ENCODE assay signal across 1 cellular context in genomic region chr11:128289048-128289447, GRCh38.
A peak's percentile ranks its signal among the peaks of the same experiment; 100 is the strongest.
TF ChIP-seq lines count a peak whose summit lies in the region.

No MANE protein-coding gene starts in this region.

TF ChIP-seq in GM12878, 131 proteins besides CTCF, POLR2A, EP300 and RAD21 (continued from another document):
- TF ChIP-seq ZNF207 (IDR thresholded peaks at IDR 0.05; ENCODE audit: borderline replicate concordance) (no peak), YY1 (IDR thresholded peaks at IDR 0.05; ENCODE audit: low read depth, low read length) (no peak), ZNF24 (IDR thresholded peaks at IDR 0.05) (peak; percentile 91), CHD2 (IDR thresholded peaks at IDR 0.05; ENCODE audit: borderline replicate concordance, low read depth, low read length) (no peak), POLR2AphosphoS2 (IDR thresholded peaks at IDR 0.05; ENCODE audit: low read depth, low read length) (no peak), KLF5 (IDR thresholded peaks at IDR 0.05; ENCODE audit: partially characterized antibody) (no peak), ZZZ3 (IDR thresholded peaks at IDR 0.05; ENCODE audit: control insufficient read depth, insufficient read length, low read depth) (no peak), POU2F2 (IDR thresholded peaks at IDR 0.05; ENCODE audit: borderline replicate concordance, low read depth, low read length) (peak; percentile 67; the same call in 2 of the 3 replicates), BHLHE40 (IDR thresholded peaks at IDR 0.05; ENCODE audit: borderline replicate concordance in 1 of 2, low read depth in 2 of 2, low read length in 1 of 2) (peak; percentile 75 to 84), NR2C2 (IDR thresholded peaks at IDR 0.05; ENCODE audit: borderline replicate concordance, control insufficient read depth, insufficient read length, low read depth) (no peak), JUND (IDR thresholded peaks at IDR 0.05; ENCODE audit: low read depth, low read length) (no peak; the same call in 1 of the 2 replicates), BRCA1 (IDR thresholded peaks at IDR 0.05; ENCODE audit: low read depth, low read length) (no peak), SMAD5 (IDR thresholded peaks at IDR 0.05; ENCODE audit: low read depth) (no peak), STAT3 (IDR thresholded peaks at IDR 0.05; ENCODE audit: low read depth, low read length) (no peak), IKZF1 (conservative IDR thresholded peaks at IDR 0.05) (peak; percentile 91), SREBF1 (IDR thresholded peaks at IDR 0.05; ENCODE audit: low read length) (no peak), RBBP5 (conservative IDR thresholded peaks at IDR 0.05) (no peak), SIN3A (IDR thresholded peaks at IDR 0.05; ENCODE audit: low read depth, low read length) (no peak), KDM1A (IDR thresholded peaks at IDR 0.05; ENCODE audit: borderline replicate concordance) (no peak), MEF2A (IDR thresholded peaks at IDR 0.05; ENCODE audit: insufficient read depth, low read depth, low read length) (0 out of 2 replicates have a peak, but pooled peaks have one; percentile 42), NR2C1 (IDR thresholded peaks at IDR 0.05) (no peak), TCF3 (IDR thresholded peaks at IDR 0.05; ENCODE audit: borderline replicate concordance, insufficient read depth, low read depth, low read length) (0 out of 2 replicates have a peak, but pooled peaks have one; percentile 66), ZNF687 (IDR thresholded peaks at IDR 0.05) (no peak), SP1 (IDR thresholded peaks at IDR 0.05; ENCODE audit: low read depth, low read length) (no peak), USF1 (IDR thresholded peaks at IDR 0.05; ENCODE audit: borderline replicate concordance, extremely low read length, insufficient read depth, low read depth, low read length) (no peak), PRDM15 (CRISPR knock-in tag; IDR thresholded peaks at IDR 0.05) (no peak), KAT2A (conservative IDR thresholded peaks at IDR 0.05; ENCODE audit: control insufficient read depth, low read depth, low read length) (no peak), PML (IDR thresholded peaks at IDR 0.05; ENCODE audit: low read length) (0 out of 2 replicates have a peak, but pooled peaks have one; percentile 33), FOXK2 (IDR thresholded peaks at IDR 0.05) (no peak), CHD4 (IDR thresholded peaks at IDR 0.05) (no peak), EED (IDR thresholded peaks at IDR 0.05; ENCODE audit: low read depth) (peak; percentile 97), BACH1 (IDR thresholded peaks at IDR 0.05; ENCODE audit: borderline replicate concordance) (no peak; the same call in 1 of the 2 replicates), LARP7 (IDR thresholded peaks at IDR 0.05) (no peak), MYB (IDR thresholded peaks at IDR 0.05; ENCODE audit: borderline replicate concordance, low read depth, low read length) (peak; percentile 34; the same call in 1 of the 2 replicates), MAX (IDR thresholded peaks at IDR 0.05; ENCODE audit: low read depth, low read length) (no peak), NFIC (IDR thresholded peaks at IDR 0.05; ENCODE audit: low read depth, low read length) (peak; percentile 95), RELA (IDR thresholded peaks at IDR 0.05; ENCODE audit: borderline replicate concordance, partially characterized antibody) (no peak), ZNF274 (IDR thresholded peaks at IDR 0.05; ENCODE audit: insufficient read depth, insufficient read length) (no peak), NR2F1 (conservative IDR thresholded peaks at IDR 0.05) (0 out of 2 replicates have a peak, but pooled peaks have one; percentile 25), PBX3 (IDR thresholded peaks at IDR 0.05; ENCODE audit: insufficient replicate concordance, low read depth, low read length) (peak; percentile 56), MTA2 (IDR thresholded peaks at IDR 0.05; ENCODE audit: low read depth) (peak; percentile 93)
- TF ChIP-seq, protein P1, sequence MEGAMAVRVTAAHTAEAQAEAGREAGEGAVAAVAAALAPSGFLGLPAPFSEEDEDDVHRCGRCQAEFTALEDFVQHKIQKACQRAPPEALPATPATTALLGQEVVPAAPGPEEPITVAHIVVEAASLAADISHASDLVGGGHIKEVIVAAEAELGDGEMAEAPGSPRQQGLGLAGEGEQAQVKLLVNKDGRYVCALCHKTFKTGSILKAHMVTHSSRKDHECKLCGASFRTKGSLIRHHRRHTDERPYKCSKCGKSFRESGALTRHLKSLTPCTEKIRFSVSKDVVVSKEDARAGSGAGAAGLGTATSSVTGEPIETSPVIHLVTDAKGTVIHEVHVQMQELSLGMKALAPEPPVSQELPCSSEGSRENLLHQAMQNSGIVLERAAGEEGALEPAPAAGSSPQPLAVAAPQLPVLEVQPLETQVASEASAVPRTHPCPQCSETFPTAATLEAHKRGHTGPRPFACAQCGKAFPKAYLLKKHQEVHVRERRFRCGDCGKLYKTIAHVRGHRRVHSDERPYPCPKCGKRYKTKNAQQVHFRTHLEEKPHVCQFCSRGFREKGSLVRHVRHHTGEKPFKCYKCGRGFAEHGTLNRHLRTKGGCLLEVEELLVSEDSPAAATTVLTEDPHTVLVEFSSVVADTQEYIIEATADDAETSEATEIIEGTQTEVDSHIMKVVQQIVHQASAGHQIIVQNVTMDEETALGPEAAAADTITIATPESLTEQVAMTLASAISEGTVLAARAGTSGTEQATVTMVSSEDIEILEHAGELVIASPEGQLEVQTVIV (IDR thresholded peaks at IDR 0.05; ENCODE audit: borderline replicate concordance, partially characterized antibody): no peak
- TF ChIP-seq, protein P2, sequence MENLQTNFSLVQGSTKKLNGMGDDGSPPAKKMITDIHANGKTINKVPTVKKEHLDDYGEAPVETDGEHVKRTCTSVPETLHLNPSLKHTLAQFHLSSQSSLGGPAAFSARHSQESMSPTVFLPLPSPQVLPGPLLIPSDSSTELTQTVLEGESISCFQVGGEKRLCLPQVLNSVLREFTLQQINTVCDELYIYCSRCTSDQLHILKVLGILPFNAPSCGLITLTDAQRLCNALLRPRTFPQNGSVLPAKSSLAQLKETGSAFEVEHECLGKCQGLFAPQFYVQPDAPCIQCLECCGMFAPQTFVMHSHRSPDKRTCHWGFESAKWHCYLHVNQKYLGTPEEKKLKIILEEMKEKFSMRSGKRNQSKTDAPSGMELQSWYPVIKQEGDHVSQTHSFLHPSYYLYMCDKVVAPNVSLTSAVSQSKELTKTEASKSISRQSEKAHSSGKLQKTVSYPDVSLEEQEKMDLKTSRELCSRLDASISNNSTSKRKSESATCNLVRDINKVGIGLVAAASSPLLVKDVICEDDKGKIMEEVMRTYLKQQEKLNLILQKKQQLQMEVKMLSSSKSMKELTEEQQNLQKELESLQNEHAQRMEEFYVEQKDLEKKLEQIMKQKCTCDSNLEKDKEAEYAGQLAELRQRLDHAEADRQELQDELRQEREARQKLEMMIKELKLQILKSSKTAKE (IDR thresholded peaks at IDR 0.05; ENCODE audit: low read depth, poor library complexity, severe bottlenecking): peak; percentile 71
- TF ChIP-seq, protein P3, sequence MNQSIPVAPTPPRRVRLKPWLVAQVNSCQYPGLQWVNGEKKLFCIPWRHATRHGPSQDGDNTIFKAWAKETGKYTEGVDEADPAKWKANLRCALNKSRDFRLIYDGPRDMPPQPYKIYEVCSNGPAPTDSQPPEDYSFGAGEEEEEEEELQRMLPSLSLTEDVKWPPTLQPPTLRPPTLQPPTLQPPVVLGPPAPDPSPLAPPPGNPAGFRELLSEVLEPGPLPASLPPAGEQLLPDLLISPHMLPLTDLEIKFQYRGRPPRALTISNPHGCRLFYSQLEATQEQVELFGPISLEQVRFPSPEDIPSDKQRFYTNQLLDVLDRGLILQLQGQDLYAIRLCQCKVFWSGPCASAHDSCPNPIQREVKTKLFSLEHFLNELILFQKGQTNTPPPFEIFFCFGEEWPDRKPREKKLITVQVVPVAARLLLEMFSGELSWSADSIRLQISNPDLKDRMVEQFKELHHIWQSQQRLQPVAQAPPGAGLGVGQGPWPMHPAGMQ (IDR thresholded peaks at IDR 0.05; ENCODE audit: borderline replicate concordance): no peak
- TF ChIP-seq, protein P4, sequence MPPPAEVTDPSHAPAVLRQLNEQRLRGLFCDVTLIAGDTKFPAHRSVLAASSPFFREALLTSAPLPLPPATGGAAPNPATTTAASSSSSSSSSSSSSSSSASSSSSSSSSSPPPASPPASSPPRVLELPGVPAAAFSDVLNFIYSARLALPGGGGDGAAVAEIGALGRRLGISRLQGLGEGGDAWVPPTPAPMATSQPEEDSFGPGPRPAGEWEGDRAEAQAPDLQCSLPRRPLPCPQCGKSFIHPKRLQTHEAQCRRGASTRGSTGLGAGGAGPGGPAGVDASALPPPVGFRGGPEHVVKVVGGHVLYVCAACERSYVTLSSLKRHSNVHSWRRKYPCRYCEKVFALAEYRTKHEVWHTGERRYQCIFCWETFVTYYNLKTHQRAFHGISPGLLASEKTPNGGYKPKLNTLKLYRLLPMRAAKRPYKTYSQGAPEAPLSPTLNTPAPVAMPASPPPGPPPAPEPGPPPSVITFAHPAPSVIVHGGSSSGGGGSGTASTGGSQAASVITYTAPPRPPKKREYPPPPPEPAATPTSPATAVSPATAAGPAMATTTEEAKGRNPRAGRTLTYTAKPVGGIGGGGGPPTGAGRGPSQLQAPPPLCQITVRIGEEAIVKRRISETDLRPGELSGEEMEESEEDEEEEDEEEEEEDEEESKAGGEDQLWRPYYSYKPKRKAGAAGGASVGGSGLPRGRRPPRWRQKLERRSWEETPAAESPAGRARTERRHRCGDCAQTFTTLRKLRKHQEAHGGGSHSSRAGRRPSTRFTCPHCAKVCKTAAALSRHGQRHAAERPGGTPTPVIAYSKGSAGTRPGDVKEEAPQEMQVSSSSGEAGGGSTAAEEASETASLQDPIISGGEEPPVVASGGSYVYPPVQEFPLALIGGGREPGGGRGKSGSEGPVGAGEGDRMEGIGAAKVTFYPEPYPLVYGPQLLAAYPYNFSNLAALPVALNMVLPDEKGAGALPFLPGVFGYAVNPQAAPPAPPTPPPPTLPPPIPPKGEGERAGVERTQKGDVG (CRISPR knock-in tag; IDR thresholded peaks at IDR 0.05): no peak
